In genomic region chr5:179290681-179291540, GRCh38 we compare ENCODE assay signal across 18 cellular contexts. TPM values are rescaled to one million over a fixed set of nuclear protein-coding genes. Genes with fewer than 3 reads are reported as not detected.
"Had no signal": no experiment of that assay in that cellular context is flagged by ENCODE, and none has a peak within 500 bp of the region (broad histone marks: within the 10 kb centered on the region; RNA-seq: fewer than 3 reads in every experiment).

No MANE protein-coding gene starts in this region.

- H3K27me3 ChIP-seq: ascending aorta, breast epithelium, gastroesophageal sphincter, tibial nerve had no signal

- H3K4me1 Mint-ChIP-seq: activated naive CD8-positive, alpha-beta T cell treated with anti-CD3 and anti-CD28 coated beads, Interleukin-2, amount 50 U/mL, for 24 hours had no signal

- H3K9me3 Mint-ChIP-seq: activated naive CD4-positive, alpha-beta T cell treated with anti-CD3 and anti-CD28 coated beads for 36 hours; activated naive CD8-positive, alpha-beta T cell treated with anti-CD3 and anti-CD28 coated beads, Interleukin-2, amount 50 U/mL, for 24 hours; activated T-helper 1 cell treated with anti-CD3 and anti-CD28 coated beads, Interleukin-12 subunit alpha, Interleukin-12 subunit beta, Interleukin-2, Interleukin-4 antibody, amounts not matched to agents 30 ng/mL and 10 ng/mL and 1 ng/mL, durations not matched to agents 14 hours and 24 hours and 36 hours had no signal

- H3K4me3 Mint-ChIP-seq: activated naive CD4-positive, alpha-beta T cell treated with anti-CD3 and anti-CD28 coated beads for 36 hours; activated naive CD8-positive, alpha-beta T cell treated with anti-CD3 and anti-CD28 coated beads, Interleukin-2, amount 50 U/mL, for 24 hours; activated T-helper 1 cell treated with anti-CD3 and anti-CD28 coated beads, Interleukin-12 subunit alpha, Interleukin-12 subunit beta, Interleukin-2, Interleukin-4 antibody, amounts not matched to agents 30 ng/mL and 10 ng/mL and 1 ng/mL, durations not matched to agents 14 hours and 24 hours and 36 hours; nephron had no signal

- H3K27ac ChIP-seq: ascending aorta, breast epithelium, gastroesophageal sphincter, SK-N-MC, tibial nerve had no signal

- H3K27me3 Mint-ChIP-seq: activated naive CD8-positive, alpha-beta T cell treated with anti-CD3 and anti-CD28 coated beads, Interleukin-2, amount 50 U/mL, for 24 hours had no signal

- H3K4me3 ChIP-seq: ascending aorta, breast epithelium, gastroesophageal sphincter, SK-N-MC, tibial nerve had no signal

- H3K9me3 ChIP-seq: ascending aorta, breast epithelium, gastroesophageal sphincter, tibial nerve had no signal

- H3K36me3 ChIP-seq: ascending aorta, breast epithelium, gastroesophageal sphincter, tibial nerve had no signal

- H3K27ac Mint-ChIP-seq: activated naive CD4-positive, alpha-beta T cell treated with anti-CD3 and anti-CD28 coated beads for 36 hours; activated naive CD8-positive, alpha-beta T cell treated with anti-CD3 and anti-CD28 coated beads, Interleukin-2, amount 50 U/mL, for 24 hours; activated T-helper 1 cell treated with anti-CD3 and anti-CD28 coated beads, Interleukin-12 subunit alpha, Interleukin-12 subunit beta, Interleukin-2, Interleukin-4 antibody, amounts not matched to agents 30 ng/mL and 10 ng/mL and 1 ng/mL, durations not matched to agents 14 hours and 24 hours and 36 hours had no signal

- DNase-seq: activated CD4-positive, alpha-beta T cell treated with anti-CD3 and anti-CD28 coated beads, Interleukin-2, amount 50 U/mL, for 1 hour; activated naive CD4-positive, alpha-beta T cell treated with anti-CD3 and anti-CD28 coated beads for 36 hours; activated naive CD8-positive, alpha-beta T cell treated with anti-CD3 and anti-CD28 coated beads, Interleukin-2, amount 50 U/mL, for 24 hours; mesendoderm; occipital lobe; stimulated activated CD4-positive, alpha-beta T cell treated with anti-CD3 and anti-CD28 coated beads, Interleukin-2, amount 100 ng/mL, for 48 hours; stimulated activated naive CD4-positive, alpha-beta T cell; T-helper 9 cell had no signal

RNA-seq across cellular contexts. Expression of gene ADAMTS2, which starts 54.4 kb away (rescaled TPM):
- total RNA-seq: activated CD8-positive, alpha-beta memory T cell treated with anti-CD3 and anti-CD28 coated beads for 36 hours; activated naive CD4-positive, alpha-beta T cell treated with anti-CD3 and anti-CD28 coated beads for 36 hours; activated T-helper 1 cell treated with anti-CD3 and anti-CD28 coated beads, Interleukin-12 subunit alpha, Interleukin-12 subunit beta, Interleukin-2, Interleukin-4 antibody, amounts not matched to agents 30 ng/mL and 10 ng/mL and 1 ng/mL, durations not matched to agents 14 hours and 24 hours and 36 hours; dermis microvascular lymphatic vessel endothelial cell; pulmonary artery endothelial cell had no signal
